ENCODE assay signal across 18 cellular contexts in genomic region chr10:58465641-58466040, GRCh38. TPM values are rescaled to one million over a fixed set of nuclear protein-coding genes. Genes with fewer than 3 reads are reported as not detected.
A peak's percentile ranks its signal among the peaks of the same experiment; 100 is the strongest.
DNase-seq lines count a peak whose midpoint lies in the region; ATAC-seq and TF ChIP-seq lines count a peak whose summit lies in the region.
"Had no signal": no experiment of that assay in that cellular context is flagged by ENCODE, and none has a peak within 500 bp of the region (broad histone marks: within the 10 kb centered on the region; RNA-seq: fewer than 3 reads in every experiment).

No MANE protein-coding gene starts in this region.

- H3K9me1 ChIP-seq in IMR-90 (ENCODE audit: insufficient read depth, low read length): no peaks in the 10 kb centered on the region

- H3K9me3 ChIP-seq in IMR-90 (ENCODE audit: control insufficient read depth, insufficient read depth, low read length): no peaks in the 10 kb centered on the region
- no peaks in the 10 kb centered on the region for H3K9me3 ChIP-seq in osteoblast (ENCODE audit: low read depth, low read length)
- H3K9me3 ChIP-seq in CD4-positive, alpha-beta memory T cell (ENCODE audit: control insufficient read depth in 1 of 2, low read length in 2 of 2): no peaks in the 10 kb centered on the region

- H2BK20ac ChIP-seq in IMR-90 (ENCODE audit: low read depth, low read length): no peak overlapping the region

- ATAC-seq in IMR-90 (ENCODE audit: low read depth) (no peak), T-cell (replicated peaks in 1 of 4) (no peak), HG03354 (IDR thresholded peaks at IDR 0.05; ENCODE audit: poor library complexity, severe bottlenecking, unreplicated experiment) (no peak)

- H3K27me3 Mint-ChIP-seq in T-cell: peaks cover 18 to 29% of the 10 kb centered on the region in 2 donors
- peaks cover 4 to 9% of the 10 kb centered on the region in 2 donors for H3K27me3 Mint-ChIP-seq in CD4-positive, alpha-beta memory T cell

- no peak for TF ChIP-seq CTCF in IMR-90 (conservative IDR thresholded peaks at IDR 0.05; ENCODE audit: low read depth, low read length)
- no peak for TF ChIP-seq CTCF in epithelial cell of esophagus (IDR thresholded peaks at IDR 0.05; ENCODE audit: insufficient read depth, low read depth, low read length, missing control alignments)
- no peak for TF ChIP-seq CTCF in osteoblast (IDR thresholded peaks at IDR 0.05; ENCODE audit: extremely low read depth, low read depth, low read length)

- H3K18ac ChIP-seq in IMR-90 (ENCODE audit: low read depth, low read length): no peak overlapping the region

- no peak overlapping the region for H3K4me3 Mint-ChIP-seq in T-cell
- H3K4me3 Mint-ChIP-seq in CD4-positive, alpha-beta memory T cell: peak overlapping the region in 1 of 8 donors; percentile 21

- no peaks in the 10 kb centered on the region for H3K4me1 ChIP-seq in IMR-90 (ENCODE audit: control insufficient read depth, insufficient read depth, low read length)
- peaks cover 20% of the 10 kb centered on the region for H3K4me1 ChIP-seq in osteoblast (ENCODE audit: insufficient read depth, low read length)
- no peaks in the 10 kb centered on the region for H3K4me1 ChIP-seq in CD4-positive, alpha-beta memory T cell (ENCODE audit: insufficient read depth, low read length)

- peak overlapping the region; percentile 28; the same call in 1 of the 2 replicates for H2AK5ac ChIP-seq in IMR-90 (ENCODE audit: low read depth, low read length)

- H2BK15ac ChIP-seq in IMR-90 (ENCODE audit: low read depth, low read length): no peak overlapping the region

- in situ Hi-C loops in IMR-90 (cut with MboI; ENCODE audit: low sequenced_read_pairs): no loop called here

- intact Hi-C loops in IMR-90 (cut with micrococcal nuclease): no loop called here
- intact Hi-C loops in CD4-positive, alpha-beta memory T cell (cut with micrococcal nuclease): no loop called here

- H3K79me1 ChIP-seq in IMR-90 (ENCODE audit: low read depth in 1 of 2, low read length in 2 of 2): no peaks in the 10 kb centered on the region

- no peak overlapping the region for H3K56ac ChIP-seq in IMR-90 (ENCODE audit: extremely low read depth, insufficient read depth, low read length)

- no peak overlapping the region; the same call in 1 of the 2 replicates for H3K14ac ChIP-seq in IMR-90 (replicated peaks; ENCODE audit: low read depth, low read length)

- H3K4me3 ChIP-seq in IMR-90 (ENCODE audit: insufficient read depth, low read depth, low read length) (no peak overlapping the region), epithelial cell of esophagus (ENCODE audit: low read length) (no peak overlapping the region), osteoblast (ENCODE audit: insufficient read depth, low read length) (no peak overlapping the region)
- H3K4me3 ChIP-seq in CD4-positive, alpha-beta memory T cell (ENCODE audit: low read length in 2 of 2): no peak overlapping the region

- no peak overlapping the region for H4K5ac ChIP-seq in IMR-90 (ENCODE audit: low read depth, low read length)

- H2AFZ ChIP-seq in IMR-90 (replicated peaks; ENCODE audit: low read length, poor library complexity) (peak overlapping the region; percentile 47), osteoblast (ENCODE audit: low read length) (peak overlapping the region; percentile 33)

- POLR2A ChIA-PET in IMR-90 (lab: Charles Lee; ENCODE audit: unreplicated experiment): interaction anchor here (0.6 kb wide), 1 partner anchor 11 kb away, joined by 25 read pairs; no protein-coding TSS in a partner anchor
- POLR2A ChIA-PET in T-cell (lab: Charles Lee): no interaction called here
- POLR2A ChIA-PET in CD4-positive, alpha-beta memory T cell (lab: Charles Lee; ENCODE audit: partially characterized antibody): no interaction called here

- no peaks in the 10 kb centered on the region for H3K27me3 ChIP-seq in IMR-90 (ENCODE audit: control insufficient read depth, insufficient read depth, low read length)
- H3K27me3 ChIP-seq in osteoblast (ENCODE audit: insufficient read depth, low read length): no peaks in the 10 kb centered on the region
- no peaks in the 10 kb centered on the region for H3K27me3 ChIP-seq in CD4-positive, alpha-beta memory T cell (ENCODE audit: insufficient read depth, low read length)

- H3K27ac ChIP-seq in IMR-90 (ENCODE audit: insufficient read depth, low read length) (no peak overlapping the region), osteoblast (ENCODE audit: low read depth, low read length) (no peak overlapping the region)
- H3K27ac ChIP-seq in CD4-positive, alpha-beta memory T cell (ENCODE audit: low read depth, low read length): no peak overlapping the region
- H3K27ac ChIP-seq: C4-2B had no signal

- H2BK120ac ChIP-seq in IMR-90 (ENCODE audit: low read depth, low read length): no peak overlapping the region

- H3K4ac ChIP-seq in IMR-90 (ENCODE audit: low read depth, low read length): no peak overlapping the region

- H3K9me3 Mint-ChIP-seq in T-cell: peaks cover 8 to 13% (median 9%) of the 10 kb centered on the region in 3 donors
- H3K9me3 Mint-ChIP-seq in CD4-positive, alpha-beta memory T cell: peaks cover 2 to 10% (median 7%) of the 10 kb centered on the region in 8 donors

- dilution Hi-C loops in IMR-90 (cut with HindIII; ENCODE audit: low sequenced_read_pairs, unreplicated experiment): no loop called here

- no TSS peak for BruUV-seq in IMR-90 (replicated peaks; lab: Mats Ljungman, UMichigan)

- no peaks in the 10 kb centered on the region for H3K36me3 ChIP-seq in IMR-90 (ENCODE audit: control insufficient read depth, insufficient read depth, low read length)
- no peaks in the 10 kb centered on the region for H3K36me3 ChIP-seq in osteoblast (ENCODE audit: insufficient read depth, low read length)
- H3K36me3 ChIP-seq in CD4-positive, alpha-beta memory T cell (ENCODE audit: insufficient read depth, low read length): no peaks in the 10 kb centered on the region

- WGBS in IMR-90 (ENCODE audit: extremely low coverage in 2 of 2, insufficient read length in 1 of 2), 2 experiments: no CpG with 5 or more reads among the region's 4 CpGs

- no peak overlapping the region for H4K8ac ChIP-seq in IMR-90 (ENCODE audit: low read depth in 2 of 2, low read length in 2 of 2)

- H3K4me1 Mint-ChIP-seq in T-cell: no peaks in the 10 kb centered on the region
- no peaks in the 10 kb centered on the region for H3K4me1 Mint-ChIP-seq in CD4-positive, alpha-beta memory T cell

- H2BK5ac ChIP-seq in IMR-90 (ENCODE audit: low read depth, low read length, poor library complexity, severe bottlenecking): no peak overlapping the region

- H3K27ac Mint-ChIP-seq in T-cell: no peak overlapping the region
- no peak overlapping the region for H3K27ac Mint-ChIP-seq in CD4-positive, alpha-beta memory T cell

- no peak for TF ChIP-seq RAD21 in IMR-90 (IDR thresholded peaks at IDR 0.05; ENCODE audit: low read length)

- H4K20me1 ChIP-seq in IMR-90 (ENCODE audit: insufficient read depth, low read length): no peaks in the 10 kb centered on the region
- no peaks in the 10 kb centered on the region for H4K20me1 ChIP-seq in osteoblast (ENCODE audit: insufficient read depth, low read length)

- no peak for TF ChIP-seq POLR2A in IMR-90 (IDR thresholded peaks at IDR 0.05; ENCODE audit: low read depth, low read length)

- peak; percentile 19 for DNase-seq in ELR (ENCODE audit: low read depth)
- DNase-seq in IMR-90: no peak
- DNase-seq in epithelial cell of esophagus (ENCODE audit: low read depth): peak; percentile 15
- no peak for DNase-seq in osteoblast (ENCODE audit: insufficient read length, low spot score, missing footprints)
- no peak for DNase-seq in T-cell
- no peak for DNase-seq in CD4-positive, alpha-beta memory T cell
- DNase-seq: AML-193, GDM1, HCEC 1CT, NCI-H1092 treated with DMSO at 0.1 percent for 48 hours, NCI-H2081, NCI-H446 treated with DMSO at 0.1 percent for 48 hours, SIG-M5 had no signal

- no peak overlapping the region for H3K23ac ChIP-seq in IMR-90 (ENCODE audit: low read depth, low read length)

- H3K79me2 ChIP-seq in osteoblast (ENCODE audit: insufficient read depth, low read length): no peaks in the 10 kb centered on the region

- H4K91ac ChIP-seq in IMR-90 (ENCODE audit: insufficient read depth, low read depth, low read length): no peak overlapping the region

- no peak overlapping the region for H2AK9ac ChIP-seq in IMR-90 (replicated peaks; ENCODE audit: low read depth, low read length, poor library complexity)

- CTCF ChIA-PET in IMR-90 (lab: Yijun Ruan, JAX): no interaction called here
- CTCF ChIA-PET in T-cell (lab: Charles Lee): no interaction called here
- CTCF ChIA-PET in CD4-positive, alpha-beta memory T cell (lab: Charles Lee; ENCODE audit: partially characterized antibody): no interaction called here

- H3K4me2 ChIP-seq in IMR-90 (ENCODE audit: low read depth, low read length): no peak overlapping the region
- no peak overlapping the region for H3K4me2 ChIP-seq in osteoblast (ENCODE audit: insufficient read depth, low read length)

- no peak overlapping the region for H3K9ac ChIP-seq in IMR-90 (ENCODE audit: low read depth, low read length)

- no peaks in the 10 kb centered on the region for H3K36me3 Mint-ChIP-seq in T-cell
- H3K36me3 Mint-ChIP-seq in CD4-positive, alpha-beta memory T cell: peaks cover 0 to 3% of the 10 kb centered on the region in 2 donors

TF ChIP-seq in IMR-90, 13 proteins besides CTCF, POLR2A, EP300 and RAD21:
- TF ChIP-seq CHD1 (IDR thresholded peaks at IDR 0.05; ENCODE audit: low read depth, low read length) (no peak), SMC3 (IDR thresholded peaks at IDR 0.05; ENCODE audit: low read depth, low read length) (no peak), RFX5 (IDR thresholded peaks at IDR 0.05; ENCODE audit: low read depth, low read length) (no peak), NFE2L2 (IDR thresholded peaks at IDR 0.05; ENCODE audit: low read depth, low read length) (no peak), MXI1 (IDR thresholded peaks at IDR 0.05; ENCODE audit: borderline replicate concordance, low read depth, low read length) (no peak), ELK1 (IDR thresholded peaks at IDR 0.05; ENCODE audit: borderline replicate concordance, low read depth, low read length) (no peak), CEBPB (IDR thresholded peaks at IDR 0.05; ENCODE audit: low read depth, low read length) (no peak)

RNA-seq across cellular contexts. Expression of gene BICC1, which starts 47.0 kb away (rescaled TPM):
- total RNA-seq in IMR-90 (2012; rRNA removed) (38.9 and 42.5 TPM in 2 replicates), osteoblast (210 and 254 TPM in 2 replicates), T-cell (under 1 TPM in 3 of 5 donors, not detected in 2; 0.06 to 0.09 (median 0.07) TPM)
- 5.1 and 5.7 TPM in 2 replicates for polyA plus RNA-seq in IMR-90 (2012; rRNA removed)
- 2.4 and 3.0 TPM in 2 replicates for polyA plus RNA-seq in IMR-90 (2012; cell fraction: cytosol; rRNA removed)
- polyA plus RNA-seq in IMR-90 (2012; cell fraction: nucleus; rRNA removed; ENCODE audit: low replicate concordance): 1.6 and 8.7 TPM in 2 replicates
- total RNA-seq in CD4-positive, alpha-beta memory T cell: not detected
- polyA plus RNA-seq in CD4-positive, alpha-beta memory T cell: not detected
- total RNA-seq: HT-29; OCI-LY7; T-helper 1 cell treated with Interleukin-12 subunit alpha and Interleukin-12 subunit beta and Interleukin-4 antibody, amounts not matched to agents 30 ng/mL and 1 ng/mL, for 36 hours had no signal

Comparison
In these comparisons a context has a peak if more than half of its experiments do, and no peak if none do; other contexts are left out.
1. DNase-seq: peak in ELR (single experiment) and epithelial cell of esophagus (single experiment); none in IMR-90 (single experiment), osteoblast (single experiment), T-cell (0 of 34) and CD4-positive, alpha-beta memory T cell (0 of 5).
2. RNA of gene BICC1, which starts 47.0 kb away (total RNA-seq): 210 to 254 TPM in osteoblast and 38.9 to 42.5 TPM in IMR-90; 0.06 to 0.09 TPM in T-cell and not detected in CD4-positive, alpha-beta memory T cell; every median in the first group is over 10 times any median in the second.